8 cellular contexts compared by ENCODE assay signal in genomic region chr2:157327621-157328102, GRCh38.
DNase-seq lines count a peak whose midpoint lies in the region; ATAC-seq and TF ChIP-seq lines count a peak whose summit lies in the region.

No MANE protein-coding gene starts in this region.

- POLR2A ChIA-PET in AG04449 (lab: Yijun Ruan, JAX) = no interaction called here

- ATAC-seq in GM18520 (IDR thresholded peaks at IDR 0.05; ENCODE audit: unreplicated experiment) (peak; percentile 88), HG03045 (IDR thresholded peaks at IDR 0.05; ENCODE audit: unreplicated experiment) (peak; percentile 97)

- CTCF ChIA-PET in AG04449 (lab: Yijun Ruan, JAX) = interaction anchor here (0.7 to 25.7 kb wide), 42 partner anchors 8 to 1951 kb away, joined by 3 to 370 read pairs (median 5); partner anchors contain the start of gene CYTIP

- H3K4me3 ChIP-seq in AG04449 (ENCODE audit: low read depth, low read length) (no peak overlapping the region), cardiac fibroblast (replicated peaks in 1 of 2; ENCODE audit: low read depth in 2 of 2, low read length in 2 of 2) (no peak overlapping the region)

- TF ChIP-seq CTCF in AG04449 (IDR thresholded peaks at IDR 0.05; ENCODE audit: insufficient read depth, low read length, missing control alignments) = peak; percentile 92
- TF ChIP-seq CTCF in cardiac fibroblast (IDR thresholded peaks at IDR 0.05; ENCODE audit: low read depth, low read length) = peak; percentile 99

- no peak for DNase-seq in AG04449 (ENCODE audit: low read depth, low spot score)
- peak; percentile 84 for DNase-seq in NCI-H2171 treated with DMSO at 0.1 percent for 48 hours (lab: John Stamatoyannopoulos, UW)
- peak; percentile 70 to 83 (median 76) for DNase-seq in activated CD4-positive, CD25-positive, alpha-beta regulatory T cell (lab: John Stamatoyannopoulos, UW)
- DNase-seq in cardiac fibroblast (ENCODE audit: low read depth in 2 of 2) = peak; percentile 81 to 87
- peak; percentile 81 for DNase-seq in kidney glomerular epithelial cell (lab: John Stamatoyannopoulos, UW)
- DNase-seq in stimulated activated CD4-positive, alpha-beta T cell treated with anti-CD3 and anti-CD28 coated beads, Interleukin-2, amount 100 ng/mL, for 48 hours = peak; percentile 93
